Comparison of ENCODE assay signal across 20 cellular contexts in the genomic region with DNA sequence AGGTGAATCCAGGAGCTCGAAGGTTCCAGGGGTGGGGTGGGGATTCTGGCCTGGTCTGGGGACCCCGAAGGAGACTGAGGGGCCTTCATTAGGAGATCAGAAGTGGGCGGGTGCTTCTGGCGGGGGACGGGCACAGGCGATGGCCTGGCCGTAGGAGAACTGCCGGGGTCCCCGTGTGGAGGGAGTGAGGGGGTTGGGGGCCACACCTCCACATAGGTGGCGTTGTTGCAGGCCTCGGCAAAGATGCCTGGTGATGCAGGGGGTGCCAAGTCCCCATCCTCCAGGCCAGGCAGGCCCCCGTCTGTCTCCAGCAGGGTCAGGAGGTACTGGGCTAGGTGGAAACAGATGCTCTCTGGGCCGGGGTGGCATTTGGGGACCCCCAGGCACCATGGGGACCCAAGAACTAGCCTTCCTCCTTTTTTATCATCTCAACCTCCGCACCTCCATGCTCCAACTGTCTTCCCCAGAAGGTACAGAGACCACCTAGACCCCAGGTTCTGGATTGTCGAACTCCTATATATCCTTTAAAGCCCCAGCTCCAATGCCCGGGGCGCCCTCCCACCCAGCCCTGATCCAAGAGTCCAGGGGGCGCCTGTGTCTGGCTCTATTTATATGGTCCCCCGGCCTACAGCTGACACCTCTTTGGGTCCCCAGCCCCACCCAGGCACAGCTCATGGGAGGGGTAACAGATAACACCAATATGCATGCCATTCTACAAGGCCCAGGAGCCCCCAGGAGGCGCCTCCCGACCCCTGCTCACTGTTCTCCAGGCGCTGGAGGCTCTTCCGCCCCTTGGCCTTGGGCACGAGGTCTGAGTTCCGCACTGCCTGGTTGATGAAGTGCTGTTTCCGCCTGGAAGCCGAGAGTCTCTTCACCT. TPM values are rescaled to one million over a fixed set of nuclear protein-coding genes. Genes with fewer than 3 reads are reported as not detected.
DNase-seq lines count a peak whose midpoint lies in the region; ATAC-seq, FAIRE-seq and TF ChIP-seq lines count a peak whose summit lies in the region.
"Had no signal": no experiment of that assay in that cellular context is flagged by ENCODE, and none has a peak within 500 bp of the region (broad histone marks: within the 10 kb centered on the region; RNA-seq: fewer than 3 reads in every experiment).

No MANE protein-coding gene starts in this region.

- peaks cover 3% of the 10 kb centered on the region; the same call in 1 of the 2 replicates for H3K23me2 ChIP-seq in H1 (ENCODE audit: low read depth, low read length)

- no peak for TF ChIP-seq POLR2A in H1 (IDR thresholded peaks at IDR 0.05; ENCODE audit: control extremely low read depth in 1 of 2, low read depth in 2 of 2, low read length in 2 of 2)

- WGBS in H1 (ENCODE audit: extremely low coverage in 1 of 2, insufficient coverage in 1 of 2, insufficient read length in 1 of 2, insufficient replicate concordance in 2 of 2, low coverage in 1 of 2, low lambda C conversion rate in 2 of 2, missing lambda C conversion rate in 1 of 2), 2 experiments: 83% methylated on average over 14 of the region's 27 CpGs; no CpG with 5 or more reads in 1 of the 2 experiments
- WGBS in aorta, 2 donors: 94 to 95% methylated on average over 24 to 27 of the region's 27 CpGs

- peaks cover 29% of the 10 kb centered on the region for H3K36me3 Mint-ChIP-seq in activated CD4-positive, alpha-beta memory T cell treated with anti-CD3 and anti-CD28 coated beads, Interleukin-2, amount 10 ng/mL, durations not matched to agents 7 days and 5 days (ENCODE audit: low read depth)
- peaks cover 18% of the 10 kb centered on the region for H3K36me3 Mint-ChIP-seq in activated CD4-positive, alpha-beta memory T cell treated with anti-CD3 and anti-CD28 coated beads for 36 hours
- peaks cover 24 to 46% of the 10 kb centered on the region in 2 donors for H3K36me3 Mint-ChIP-seq in stimulated activated naive B cell treated with anti-CD40 and anti-IgM and Interleukin-4, amounts not matched to agents 10 μg/mL and 1 μg/mL and 100 μg/mL, for 72 hours

- no peak overlapping the region for H3K18ac ChIP-seq in H1 (ENCODE audit: extremely low read depth, low read length)

- no peak overlapping the region for H2BK15ac ChIP-seq in H1 (ENCODE audit: low read length)

- H3K36me3 ChIP-seq in H1 (ENCODE audit: control insufficient read depth in 2 of 4, insufficient read depth in 4 of 4, low read length in 3 of 4): peaks cover 0 to 13% (median 2%) of the 10 kb centered on the region in 4 experiments; a peak in 2 of 8 replicates
- no peaks in the 10 kb centered on the region for H3K36me3 ChIP-seq in aorta (ENCODE audit: control insufficient read depth in 1 of 2, insufficient read depth in 2 of 2, low read length in 1 of 2)

- H2AFZ ChIP-seq in H1 (ENCODE audit: low read length): no peak overlapping the region

- no peak overlapping the region for H3K56ac ChIP-seq in H1 (replicated peaks; ENCODE audit: insufficient read length, low read depth, low read length)

- H3K27ac Mint-ChIP-seq in activated CD4-positive, alpha-beta memory T cell treated with anti-CD3 and anti-CD28 coated beads, Interleukin-2, amount 10 ng/mL, durations not matched to agents 7 days and 5 days: peak overlapping the region; percentile 29
- no peak overlapping the region for H3K27ac Mint-ChIP-seq in activated CD4-positive, alpha-beta memory T cell treated with anti-CD3 and anti-CD28 coated beads for 36 hours
- H3K27ac Mint-ChIP-seq in stimulated activated naive B cell treated with anti-CD40 and anti-IgM and Interleukin-4, amounts not matched to agents 10 μg/mL and 1 μg/mL and 100 μg/mL, for 72 hours: peak overlapping the region; percentile 31

- no peak for TF ChIP-seq CTCF in H1 (IDR thresholded peaks at IDR 0.05; ENCODE audit: control extremely low read depth in 1 of 3, insufficient read depth in 1 of 3, low read depth in 1 of 3, low read length in 3 of 3)

- peaks cover 19% of the 10 kb centered on the region for H3K4me1 Mint-ChIP-seq in activated CD4-positive, alpha-beta memory T cell treated with anti-CD3 and anti-CD28 coated beads, Interleukin-2, amount 10 ng/mL, durations not matched to agents 7 days and 5 days
- H3K4me1 Mint-ChIP-seq in activated CD4-positive, alpha-beta memory T cell treated with anti-CD3 and anti-CD28 coated beads for 36 hours (ENCODE audit: low read depth): peaks cover 20% of the 10 kb centered on the region
- peaks cover 14 to 28% of the 10 kb centered on the region in 2 donors for H3K4me1 Mint-ChIP-seq in stimulated activated naive B cell treated with anti-CD40 and anti-IgM and Interleukin-4, amounts not matched to agents 10 μg/mL and 1 μg/mL and 100 μg/mL, for 72 hours

- H3K9me3 ChIP-seq in H1 (ENCODE audit: insufficient read depth in 2 of 2, low read depth in 1 of 2, low read length in 1 of 2) (no peaks in the 10 kb centered on the region), aorta (ENCODE audit: control insufficient read depth, low read length) (no peaks in the 10 kb centered on the region)
- H3K9me3 ChIP-seq: BLaER1 treated with 17β-estradiol and CSF1 and Interleukin-3, amounts not matched to agents 10 nM and 100 nM; SJCRH30 had no signal

- no peak overlapping the region for H3K4ac ChIP-seq in H1 (replicated peaks; ENCODE audit: insufficient read length, low read depth, low read length)

- peaks cover 0 to 8% (median 4%) of the 10 kb centered on the region in 4 experiments; a peak in 4 of 7 replicates for H3K4me1 ChIP-seq in H1 (replicated peaks in 1 of 4; ENCODE audit: control insufficient read depth in 3 of 4, insufficient read depth in 4 of 4, low read length in 3 of 4)
- H3K4me1 ChIP-seq in aorta (ENCODE audit: control insufficient read depth in 1 of 2, insufficient read depth in 2 of 2, low read length in 2 of 2): no peaks in the 10 kb centered on the region

- no peak overlapping the region for H2BK12ac ChIP-seq in H1 (ENCODE audit: low read depth, low read length)

- in situ Hi-C loops in ACHN (cut with HindIII; ENCODE audit: low pct_ligation_motif_present, low pct_unique_long_range_greater_than_20kb, low sequenced_read_pairs): no loop called here

- POLR2A ChIA-PET in activated CD4-positive, alpha-beta memory T cell treated with anti-CD3 and anti-CD28 coated beads, Interleukin-2, amount 10 ng/mL, durations not matched to agents 7 days and 5 days (lab: Charles Lee): interaction anchor here (2.8 kb wide), 1 partner anchor 8 kb away, joined by 14 read pairs; a partner anchor contains a TSS
- POLR2A ChIA-PET in activated CD4-positive, alpha-beta memory T cell treated with anti-CD3 and anti-CD28 coated beads for 36 hours (lab: Charles Lee): interaction anchor here (1.1 kb wide), 1 partner anchor 9 kb away, joined by 3 read pairs; a partner anchor contains a TSS
- POLR2A ChIA-PET in H1 (lab: Charles Lee; ENCODE audit: partially characterized antibody): interaction anchor here (1.2 to 1.4 kb wide), 2 partner anchors 28 to 63 kb away, joined by 3 read pairs; no protein-coding TSS in a partner anchor

- no peak overlapping the region for H3K23ac ChIP-seq in H1 (ENCODE audit: insufficient read length)

- peaks cover 13 to 28% of the 10 kb centered on the region in 2 experiments for H4K20me1 ChIP-seq in H1 (replicated peaks in 1 of 2; ENCODE audit: control insufficient read depth in 1 of 2, insufficient read depth in 2 of 2, low read length in 2 of 2)

- TF ChIP-seq EP300 in H1 (IDR thresholded peaks at IDR 0.05; ENCODE audit: borderline replicate concordance in 1 of 2, low read depth in 2 of 2, low read length in 2 of 2): no peak

- CTCF ChIA-PET in activated CD4-positive, alpha-beta memory T cell treated with anti-CD3 and anti-CD28 coated beads, Interleukin-2, amount 10 ng/mL, durations not matched to agents 7 days and 5 days (lab: Charles Lee): interaction anchor here (0.6 to 1.3 kb wide), 3 partner anchors 13 to 38 kb away, joined by 3 to 4 read pairs (median 3); no protein-coding TSS in a partner anchor
- CTCF ChIA-PET in activated CD4-positive, alpha-beta memory T cell treated with anti-CD3 and anti-CD28 coated beads for 36 hours (lab: Charles Lee): no interaction called here
- CTCF ChIA-PET in H1 (lab: Charles Lee; ENCODE audit: partially characterized antibody): interaction anchor here (1.1 to 2.2 kb wide), 5 partner anchors 8 to 131 kb away, joined by 3 to 8 read pairs (median 6); a partner anchor contains a TSS

- DNase-seq in activated CD4-positive, alpha-beta memory T cell treated with anti-CD3 and anti-CD28 coated beads, Interleukin-2, amount 10 ng/mL, durations not matched to agents 7 days and 5 days: no peak
- DNase-seq in activated CD4-positive, alpha-beta memory T cell treated with anti-CD3 and anti-CD28 coated beads for 36 hours: no peak
- no peak for DNase-seq in H1 (ENCODE audit: low read depth in 1 of 2, low spot score in 2 of 2)
- no peak for DNase-seq in stimulated activated naive B cell treated with anti-CD40 and anti-IgM and Interleukin-4, amounts not matched to agents 10 μg/mL and 1 μg/mL and 100 μg/mL, for 72 hours
- no peak for DNase-seq in aorta
- no peak for DNase-seq in ACHN
- DNase-seq: DMS79 treated with DMSO at 0.1 percent for 48 hours, HCEC 1CT, NCI-H1048, NCI-H1436 treated with DMSO at 0.1 percent for 48 hours, NCI-H2029 treated with DMSO at 0.1 percent for 48 hours, NCI-H446 treated with DMSO at 0.1 percent for 48 hours, NCI-H748 treated with DMSO at 0.1 percent for 48 hours, RPMI8226 had no signal

- no peak overlapping the region for H2AK5ac ChIP-seq in H1 (ENCODE audit: low read depth, low read length)

- no peaks in the 10 kb centered on the region; the same call in 1 of the 2 replicates for H3K79me1 ChIP-seq in H1 (ENCODE audit: low read depth, low read length)

- H3K9ac ChIP-seq in H1 (replicated peaks in 1 of 4; ENCODE audit: extremely low read depth in 1 of 4, low read depth in 3 of 4, low read length in 3 of 4): no peak overlapping the region
- H3K9ac ChIP-seq: BLaER1 treated with 17β-estradiol and CSF1 and Interleukin-3, amounts not matched to agents 10 nM and 100 nM had no signal

- H3K27me3 ChIP-seq in H1 (replicated peaks in 1 of 4; ENCODE audit: control insufficient read depth in 3 of 4, extremely low read depth in 1 of 4, insufficient read depth in 3 of 4, low read length in 3 of 4) (no peaks in the 10 kb centered on the region), aorta (ENCODE audit: control insufficient read depth in 1 of 2, insufficient read depth in 2 of 2, low read length in 1 of 2) (no peaks in the 10 kb centered on the region)
- H3K27me3 ChIP-seq: BLaER1 treated with 17β-estradiol and CSF1 and Interleukin-3, amounts not matched to agents 10 nM and 100 nM; SJCRH30 had no signal

- no peak for TF ChIP-seq RAD21 in H1 (IDR thresholded peaks at IDR 0.05 in 1 of 2, conservative IDR thresholded peaks at IDR 0.05 in 1 of 2; ENCODE audit: low read depth in 2 of 2, low read length in 2 of 2)

- no peak overlapping the region for H3K4me3 ChIP-seq in H1 (ENCODE audit: extremely low read depth in 1 of 4, insufficient read depth in 2 of 4, low read depth in 3 of 4, low read length in 4 of 4)
- H3K4me3 ChIP-seq in aorta (ENCODE audit: low read length in 2 of 2): no peak overlapping the region
- H3K4me3 ChIP-seq: BLaER1 treated with 17β-estradiol and CSF1 and Interleukin-3, amounts not matched to agents 10 nM and 100 nM; SJCRH30 had no signal

- H3K27me3 Mint-ChIP-seq in activated CD4-positive, alpha-beta memory T cell treated with anti-CD3 and anti-CD28 coated beads, Interleukin-2, amount 10 ng/mL, durations not matched to agents 7 days and 5 days: no peaks in the 10 kb centered on the region
- no peaks in the 10 kb centered on the region for H3K27me3 Mint-ChIP-seq in activated CD4-positive, alpha-beta memory T cell treated with anti-CD3 and anti-CD28 coated beads for 36 hours
- H3K27me3 Mint-ChIP-seq in stimulated activated naive B cell treated with anti-CD40 and anti-IgM and Interleukin-4, amounts not matched to agents 10 μg/mL and 1 μg/mL and 100 μg/mL, for 72 hours: no peaks in the 10 kb centered on the region

- H2BK5ac ChIP-seq in H1 (ENCODE audit: low read depth, low read length): no peak overlapping the region; the same call in 1 of the 2 replicates

- no peak overlapping the region for H4K91ac ChIP-seq in H1 (replicated peaks; ENCODE audit: insufficient read length, low read length)

- no peak overlapping the region for H2BK120ac ChIP-seq in H1 (replicated peaks; ENCODE audit: low read depth, low read length)

- no peak overlapping the region for H3K14ac ChIP-seq in H1 (ENCODE audit: insufficient read length)

- H3K27ac ChIP-seq in H1 (ENCODE audit: low read depth, low read length): no peak overlapping the region; the same call in 1 of the 2 replicates
- no peak overlapping the region for H3K27ac ChIP-seq in aorta (ENCODE audit: low read depth in 1 of 2, low read length in 2 of 2)

- no peak overlapping the region for H4K5ac ChIP-seq in H1 (ENCODE audit: insufficient read length, low read depth, low read length)

- H3K4me2 ChIP-seq in H1 (ENCODE audit: insufficient read depth in 1 of 2, low read depth in 2 of 2, low read length in 2 of 2): no peak overlapping the region
- H3K4me2 ChIP-seq: BLaER1 treated with 17β-estradiol and CSF1 and Interleukin-3, amounts not matched to agents 10 nM and 100 nM had no signal

- no peak overlapping the region for H2BK20ac ChIP-seq in H1 (ENCODE audit: low read length)

- no peak overlapping the region for H3K4me3 Mint-ChIP-seq in activated CD4-positive, alpha-beta memory T cell treated with anti-CD3 and anti-CD28 coated beads, Interleukin-2, amount 10 ng/mL, durations not matched to agents 7 days and 5 days
- no peak overlapping the region for H3K4me3 Mint-ChIP-seq in activated CD4-positive, alpha-beta memory T cell treated with anti-CD3 and anti-CD28 coated beads for 36 hours
- H3K4me3 Mint-ChIP-seq in stimulated activated naive B cell treated with anti-CD40 and anti-IgM and Interleukin-4, amounts not matched to agents 10 μg/mL and 1 μg/mL and 100 μg/mL, for 72 hours: no peak overlapping the region

- intact Hi-C loops in activated CD4-positive, alpha-beta memory T cell treated with anti-CD3 and anti-CD28 coated beads for 36 hours (cut with micrococcal nuclease): no loop called here
- intact Hi-C loops in aorta (cut with DNase I): no loop called here

- H3K9me3 Mint-ChIP-seq in activated CD4-positive, alpha-beta memory T cell treated with anti-CD3 and anti-CD28 coated beads, Interleukin-2, amount 10 ng/mL, durations not matched to agents 7 days and 5 days: no peaks in the 10 kb centered on the region
- H3K9me3 Mint-ChIP-seq in activated CD4-positive, alpha-beta memory T cell treated with anti-CD3 and anti-CD28 coated beads for 36 hours: no peaks in the 10 kb centered on the region
- no peaks in the 10 kb centered on the region for H3K9me3 Mint-ChIP-seq in stimulated activated naive B cell treated with anti-CD40 and anti-IgM and Interleukin-4, amounts not matched to agents 10 μg/mL and 1 μg/mL and 100 μg/mL, for 72 hours

- no peak for FAIRE-seq in H1 (lab: Jason Lieb, UNC)
- FAIRE-seq: GM12891 had no signal

- H4K8ac ChIP-seq in H1 (ENCODE audit: extremely low read depth, insufficient read depth, low read length): 0 out of 2 replicates have a peak overlapping the region, but pooled peaks have one; percentile 38

- peaks cover 0 to 13% of the 10 kb centered on the region in 2 experiments; a peak in 2 of 4 replicates for H3K79me2 ChIP-seq in H1 (ENCODE audit: control insufficient read depth in 1 of 2, insufficient read depth in 2 of 2, low read length in 2 of 2)

- no peak for ATAC-seq in stimulated activated naive B cell treated with anti-CD40 and anti-IgM and Interleukin-4, amounts not matched to agents 10 μg/mL and 1 μg/mL and 100 μg/mL, for 72 hours (replicated peaks)
- ATAC-seq in aorta (ENCODE audit: low FRiP score): no peak

RNA-seq across cellular contexts. Expression of a gene that starts 8.2 kb away (rescaled TPM):
- not detected for total RNA-seq in activated CD4-positive, alpha-beta memory T cell treated with anti-CD3 and anti-CD28 coated beads, Interleukin-2, amount 10 ng/mL, durations not matched to agents 7 days and 5 days
- not detected for total RNA-seq in activated CD4-positive, alpha-beta memory T cell treated with anti-CD3 and anti-CD28 coated beads for 36 hours
- total RNA-seq in H1 (2021; fragmentation: NEBNext Ultra II Directional; extraction: Animal tissue kit (Norgen Biotek cat#: 25700)): not detected in 2 replicates
- polyA plus RNA-seq in H1 (2011; rRNA removed) (not detected in 2 replicates), aorta (not detected)
- polyA plus RNA-seq in H1 (2011; cell fraction: cytosol; rRNA removed): not detected
- polyA plus RNA-seq in H1 (2011; cell fraction: nucleus; rRNA removed): not detected
- polyA plus RNA-seq in H1 (2012, experiment 1 of 2): not detected in 4 replicates
- not detected for polyA plus RNA-seq in H1 (2012, experiment 2 of 2)
- not detected for polyA plus RNA-seq in H1 (2013, experiment 1 of 2)
- not detected for polyA plus RNA-seq in H1 (2013, experiment 2 of 2)
- polyA minus RNA-seq in H1 (2011; rRNA and poly(A)+ RNA removed): under 0.01 TPM in 1 of 2 replicates, not detected in the other
- polyA minus RNA-seq in H1 (2011; cell fraction: cytosol; rRNA and poly(A)+ RNA removed): not detected
- polyA minus RNA-seq in H1 (2011; cell fraction: nucleus; rRNA and poly(A)+ RNA removed): not detected
- not detected for total RNA-seq in aorta
- total RNA-seq: A172, G401, MCF 10A, SJCRH30 had no signal

RNA-seq across cellular contexts. Expression of a gene that starts 8.5 kb away (rescaled TPM):
- 10 to 100 TPM; 62.2 to 64.0 TPM for total RNA-seq in activated CD4-positive, alpha-beta memory T cell treated with anti-CD3 and anti-CD28 coated beads, Interleukin-2, amount 10 ng/mL, durations not matched to agents 7 days and 5 days
- 10 to 100 TPM; 58.9 to 62.7 TPM for total RNA-seq in activated CD4-positive, alpha-beta memory T cell treated with anti-CD3 and anti-CD28 coated beads for 36 hours
- total RNA-seq in H1 (2021; fragmentation: NEBNext Ultra II Directional; extraction: Animal tissue kit (Norgen Biotek cat#: 25700)): 51.0 and 55.9 TPM in 2 replicates
- polyA plus RNA-seq in H1 (2011; rRNA removed): 67.2 and 134 TPM in 2 replicates
- 48.2 TPM for polyA plus RNA-seq in H1 (2011; cell fraction: cytosol; rRNA removed)
- polyA plus RNA-seq in H1 (2011; cell fraction: nucleus; rRNA removed): 64.8 TPM
- polyA plus RNA-seq in H1 (2012, experiment 1 of 2): 29.8 to 51.8 TPM (median 46.8 TPM) in 4 replicates
- 56.1 TPM for polyA plus RNA-seq in H1 (2012, experiment 2 of 2)
- 21.0 TPM for polyA plus RNA-seq in H1 (2013, experiment 1 of 2)
- 20.8 TPM for polyA plus RNA-seq in H1 (2013, experiment 2 of 2)
- polyA minus RNA-seq in H1 (2011; rRNA and poly(A)+ RNA removed): 22.8 and 26.1 TPM in 2 replicates
- 72.5 TPM for polyA minus RNA-seq in H1 (2011; cell fraction: cytosol; rRNA and poly(A)+ RNA removed)
- 38.6 TPM for polyA minus RNA-seq in H1 (2011; cell fraction: nucleus; rRNA and poly(A)+ RNA removed)
- total RNA-seq in aorta: 10 to 100 TPM; 31.5 to 36.5 TPM
- 100 to 1,000 TPM in 1 of 2 donors, 10 to 100 TPM in 1; 22.9 to 165 TPM for polyA plus RNA-seq in aorta

RNA-seq across cellular contexts. Expression of a gene that starts 11.6 kb away (rescaled TPM):
- total RNA-seq in activated CD4-positive, alpha-beta memory T cell treated with anti-CD3 and anti-CD28 coated beads, Interleukin-2, amount 10 ng/mL, durations not matched to agents 7 days and 5 days: 100 to 1,000 TPM; 111 to 116 TPM
- total RNA-seq in activated CD4-positive, alpha-beta memory T cell treated with anti-CD3 and anti-CD28 coated beads for 36 hours: 10 to 100 TPM; 80.4 to 81.4 TPM
- total RNA-seq in H1 (2021; fragmentation: NEBNext Ultra II Directional; extraction: Animal tissue kit (Norgen Biotek cat#: 25700)): 76.1 and 76.8 TPM in 2 replicates
- polyA plus RNA-seq in H1 (2011; rRNA removed) (102 and 151 TPM in 2 replicates), aorta (10 to 100 TPM; 19.7 to 36.2 TPM)
- 65.9 TPM for polyA plus RNA-seq in H1 (2011; cell fraction: cytosol; rRNA removed)
- polyA plus RNA-seq in H1 (2011; cell fraction: nucleus; rRNA removed): 119 TPM
- 45.6 to 106 TPM (median 70.3 TPM) in 4 replicates for polyA plus RNA-seq in H1 (2012, experiment 1 of 2)
- 76.6 TPM for polyA plus RNA-seq in H1 (2012, experiment 2 of 2)
- 118 TPM for polyA plus RNA-seq in H1 (2013, experiment 1 of 2)
- 105 TPM for polyA plus RNA-seq in H1 (2013, experiment 2 of 2)
- polyA minus RNA-seq in H1 (2011; rRNA and poly(A)+ RNA removed): 24.5 and 26.8 TPM in 2 replicates
- polyA minus RNA-seq in H1 (2011; cell fraction: cytosol; rRNA and poly(A)+ RNA removed): 31.3 TPM
- 24.6 TPM for polyA minus RNA-seq in H1 (2011; cell fraction: nucleus; rRNA and poly(A)+ RNA removed)
- total RNA-seq in aorta: 10 to 100 TPM; 41.6 to 43.8 TPM

RNA-seq across cellular contexts. Expression of a gene that starts 15.7 kb away (rescaled TPM):
- 1 to 10 TPM; 1.8 to 2.3 TPM for total RNA-seq in activated CD4-positive, alpha-beta memory T cell treated with anti-CD3 and anti-CD28 coated beads, Interleukin-2, amount 10 ng/mL, durations not matched to agents 7 days and 5 days
- 10 to 100 TPM in 1 of 2 experiments, 1 to 10 TPM in 1; 9.9 to 10.6 TPM for total RNA-seq in activated CD4-positive, alpha-beta memory T cell treated with anti-CD3 and anti-CD28 coated beads for 36 hours
- 2.3 and 2.6 TPM in 2 replicates for total RNA-seq in H1 (2021; fragmentation: NEBNext Ultra II Directional; extraction: Animal tissue kit (Norgen Biotek cat#: 25700))
- 2.7 and 5.1 TPM in 2 replicates for polyA plus RNA-seq in H1 (2011; rRNA removed)
- 3.4 TPM for polyA plus RNA-seq in H1 (2011; cell fraction: cytosol; rRNA removed)
- 10.4 TPM for polyA plus RNA-seq in H1 (2011; cell fraction: nucleus; rRNA removed)
- polyA plus RNA-seq in H1 (2012, experiment 1 of 2): 1.2 to 2.3 TPM (median 1.8 TPM) in 4 replicates
- 1.5 TPM for polyA plus RNA-seq in H1 (2012, experiment 2 of 2)
- 3.0 TPM for polyA plus RNA-seq in H1 (2013, experiment 1 of 2)
- 2.4 TPM for polyA plus RNA-seq in H1 (2013, experiment 2 of 2)
- polyA minus RNA-seq in H1 (2011; rRNA and poly(A)+ RNA removed): 0.32 and 0.68 TPM in 2 replicates
- polyA minus RNA-seq in H1 (2011; cell fraction: cytosol; rRNA and poly(A)+ RNA removed): 0.88 TPM
- polyA minus RNA-seq in H1 (2011; cell fraction: nucleus; rRNA and poly(A)+ RNA removed): 0.80 TPM
- total RNA-seq in aorta: not detected
- polyA plus RNA-seq in aorta: not detected
- total RNA-seq: A172, MCF 10A had no signal

RNA-seq across cellular contexts. Expression of a gene that starts 24.4 kb away (rescaled TPM):
- 10 to 100 TPM; 32.4 to 34.0 TPM for total RNA-seq in activated CD4-positive, alpha-beta memory T cell treated with anti-CD3 and anti-CD28 coated beads, Interleukin-2, amount 10 ng/mL, durations not matched to agents 7 days and 5 days
- 10 to 100 TPM; 28.5 to 30.6 TPM for total RNA-seq in activated CD4-positive, alpha-beta memory T cell treated with anti-CD3 and anti-CD28 coated beads for 36 hours
- 77.4 and 78.4 TPM in 2 replicates for total RNA-seq in H1 (2021; fragmentation: NEBNext Ultra II Directional; extraction: Animal tissue kit (Norgen Biotek cat#: 25700))
- polyA plus RNA-seq in H1 (2011; rRNA removed) (40.5 and 59.3 TPM in 2 replicates), aorta (1 to 10 TPM in 1 of 2 donors, under 1 TPM in 1; 0.97 to 1.3 TPM)
- polyA plus RNA-seq in H1 (2011; cell fraction: cytosol; rRNA removed): 36.7 TPM
- 81.3 TPM for polyA plus RNA-seq in H1 (2011; cell fraction: nucleus; rRNA removed)
- polyA plus RNA-seq in H1 (2012, experiment 1 of 2): 54.1 to 64.5 TPM (median 58.9 TPM) in 4 replicates
- 42.7 TPM for polyA plus RNA-seq in H1 (2012, experiment 2 of 2)
- polyA plus RNA-seq in H1 (2013, experiment 1 of 2): 56.0 TPM
- 52.3 TPM for polyA plus RNA-seq in H1 (2013, experiment 2 of 2)
- 69.0 and 86.2 TPM in 2 replicates for polyA minus RNA-seq in H1 (2011; rRNA and poly(A)+ RNA removed)
- polyA minus RNA-seq in H1 (2011; cell fraction: cytosol; rRNA and poly(A)+ RNA removed): 101 TPM
- polyA minus RNA-seq in H1 (2011; cell fraction: nucleus; rRNA and poly(A)+ RNA removed): 66.4 TPM
- total RNA-seq in aorta: 10 to 100 TPM in 1 of 2 donors, 1 to 10 TPM in 1; 9.3 to 13.8 TPM
